In genomic region chr1:204464174-204464573, GRCh38 we compare ENCODE assay signal across 10 cellular contexts. TPM values are rescaled to one million over a fixed set of nuclear protein-coding genes. Genes with fewer than 3 reads are reported as not detected.
A peak's percentile ranks its signal among the peaks of the same experiment; 100 is the strongest.
DNase-seq lines count a peak whose midpoint lies in the region; ATAC-seq and TF ChIP-seq lines count a peak whose summit lies in the region.
"Had no signal": no experiment of that assay in that cellular context is flagged by ENCODE, and none has a peak within 500 bp of the region (broad histone marks: within the 10 kb centered on the region; RNA-seq: fewer than 3 reads in every experiment).

No MANE protein-coding gene starts in this region.

- no peak overlapping the region for H3K23ac ChIP-seq in IMR-90 (ENCODE audit: low read depth, low read length)

- intact Hi-C loops in IMR-90 (cut with micrococcal nuclease), result no loop called here
- intact Hi-C loops in ascending aorta (cut with DNase I), result no loop called here

- no peak for TF ChIP-seq RAD21 in IMR-90 (IDR thresholded peaks at IDR 0.05; ENCODE audit: low read length)

- no peak overlapping the region for H4K8ac ChIP-seq in IMR-90 (ENCODE audit: low read depth in 2 of 2, low read length in 2 of 2)

- H2BK120ac ChIP-seq in IMR-90 (ENCODE audit: low read depth, low read length), result no peak overlapping the region

- H3K79me1 ChIP-seq in IMR-90 (ENCODE audit: low read depth in 1 of 2, low read length in 2 of 2), result no peaks in the 10 kb centered on the region

- H2AFZ ChIP-seq in IMR-90 (replicated peaks; ENCODE audit: low read length, poor library complexity) (no peak overlapping the region), parathyroid adenoma (no peak overlapping the region), MM.1S (ENCODE audit: low read length) (no peak overlapping the region)

- CTCF ChIA-PET in IMR-90 (lab: Yijun Ruan, JAX), result interaction anchor here (1.3 kb wide), 1 partner anchor 65 kb away, joined by 3 read pairs; no protein-coding TSS in a partner anchor

- no peaks in the 10 kb centered on the region for H3K79me2 ChIP-seq in parathyroid adenoma
- no peaks in the 10 kb centered on the region for H3K79me2 ChIP-seq in MM.1S (ENCODE audit: low read length)

- DNase-seq in IMR-90, result no peak
- no peak for DNase-seq in ascending aorta (ENCODE audit: low spot score in 2 of 2)
- DNase-seq in KBM-7, result no peak
- DNase-seq in NCI-H526 treated with DMSO at 0.1 percent for 48 hours (lab: John Stamatoyannopoulos, UW), result no peak
- DNase-seq in MM.1S, result no peak
- no peak for DNase-seq in NCI-H69 (lab: John Stamatoyannopoulos, UW)
- DNase-seq: mesendoderm, NCI-H524 had no signal

- no peak overlapping the region for H2BK20ac ChIP-seq in IMR-90 (ENCODE audit: low read depth, low read length)

- no CpG with 5 or more reads among the region's 2 CpGs for WGBS in IMR-90 (ENCODE audit: extremely low coverage in 2 of 2, insufficient read length in 1 of 2), 2 experiments

- H3K56ac ChIP-seq in IMR-90 (ENCODE audit: extremely low read depth, insufficient read depth, low read length), result no peak overlapping the region

- H2BK15ac ChIP-seq in IMR-90 (ENCODE audit: low read depth, low read length), result no peak overlapping the region

- H3K9me3 ChIP-seq in BLaER1, result no peaks in the 10 kb centered on the region
- no peaks in the 10 kb centered on the region for H3K9me3 ChIP-seq in IMR-90 (ENCODE audit: control insufficient read depth, insufficient read depth, low read length)
- H3K9me3 ChIP-seq in ascending aorta, result no peaks in the 10 kb centered on the region
- no peaks in the 10 kb centered on the region for H3K9me3 ChIP-seq in parathyroid adenoma (ENCODE audit: control insufficient read depth, low read length)
- no peaks in the 10 kb centered on the region for H3K9me3 ChIP-seq in MM.1S (replicated peaks; ENCODE audit: insufficient read depth, low read length)

- H4K20me1 ChIP-seq in BLaER1, result peaks cover 46% of the 10 kb centered on the region
- no peaks in the 10 kb centered on the region for H4K20me1 ChIP-seq in IMR-90 (ENCODE audit: insufficient read depth, low read length)
- no peaks in the 10 kb centered on the region for H4K20me1 ChIP-seq in MM.1S (ENCODE audit: insufficient read depth, low read length)

- H3K9ac ChIP-seq in BLaER1, result no peak overlapping the region
- no peak overlapping the region for H3K9ac ChIP-seq in IMR-90 (ENCODE audit: low read depth, low read length)
- H3K9ac ChIP-seq in parathyroid adenoma, result no peak overlapping the region
- no peak overlapping the region for H3K9ac ChIP-seq in MM.1S (ENCODE audit: low read length)

- peak overlapping the region; percentile 29 for H2AK9ac ChIP-seq in IMR-90 (replicated peaks; ENCODE audit: low read depth, low read length, poor library complexity)

- peaks cover 97% of the 10 kb centered on the region for H3K4me1 ChIP-seq in BLaER1
- H3K4me1 ChIP-seq in IMR-90 (ENCODE audit: control insufficient read depth, insufficient read depth, low read length), result no peaks in the 10 kb centered on the region; the same call in 1 of the 2 replicates
- H3K4me1 ChIP-seq in ascending aorta, result peaks cover 43 to 62% of the 10 kb centered on the region in 2 donors
- H3K4me1 ChIP-seq in parathyroid adenoma, result no peaks in the 10 kb centered on the region
- H3K4me1 ChIP-seq in MM.1S (ENCODE audit: low read length), result no peaks in the 10 kb centered on the region

- BruUV-seq in IMR-90 (replicated peaks; lab: Mats Ljungman, UMichigan), result no TSS peak

- H3K27ac ChIP-seq in BLaER1 (peak overlapping the region; percentile 92), IMR-90 (ENCODE audit: insufficient read depth, low read length) (no peak overlapping the region), ascending aorta (peak overlapping the region; percentile 95 to 97), parathyroid adenoma (peak overlapping the region; percentile 44), MM.1S (ENCODE audit: low read length) (no peak overlapping the region)

- H3K4me3 ChIP-seq in BLaER1, result no peak overlapping the region
- H3K4me3 ChIP-seq in IMR-90 (ENCODE audit: insufficient read depth, low read depth, low read length), result no peak overlapping the region
- no peak overlapping the region for H3K4me3 ChIP-seq in ascending aorta
- H3K4me3 ChIP-seq in parathyroid adenoma (ENCODE audit: low read depth, low read length), result no peak overlapping the region
- no peak overlapping the region for H3K4me3 ChIP-seq in MM.1S (ENCODE audit: low read length)

- TF ChIP-seq CTCF in IMR-90 (conservative IDR thresholded peaks at IDR 0.05; ENCODE audit: low read depth, low read length) (no peak), ascending aorta (IDR thresholded peaks at IDR 0.05) (no peak), parathyroid adenoma (IDR thresholded peaks at IDR 0.05) (no peak), MM.1S (IDR thresholded peaks at IDR 0.05; ENCODE audit: low read length) (no peak)

- dilution Hi-C loops in IMR-90 (cut with HindIII; ENCODE audit: low sequenced_read_pairs, unreplicated experiment), result no loop called here

- H3K9me2 ChIP-seq in MM.1S (replicated peaks; ENCODE audit: insufficient read depth, low read length), result no peaks in the 10 kb centered on the region

- H3K4ac ChIP-seq in IMR-90 (ENCODE audit: low read depth, low read length), result no peak overlapping the region

- H3K36me3 ChIP-seq in BLaER1, result peaks cover 39% of the 10 kb centered on the region
- H3K36me3 ChIP-seq in IMR-90 (ENCODE audit: control insufficient read depth, insufficient read depth, low read length), result peaks cover 20% of the 10 kb centered on the region
- peaks cover 32 to 39% of the 10 kb centered on the region in 2 donors for H3K36me3 ChIP-seq in ascending aorta
- no peaks in the 10 kb centered on the region for H3K36me3 ChIP-seq in parathyroid adenoma (ENCODE audit: control insufficient read depth, insufficient read depth, low read length)
- H3K36me3 ChIP-seq in MM.1S (replicated peaks; ENCODE audit: insufficient read depth, low read length), result no peaks in the 10 kb centered on the region

- H3K18ac ChIP-seq in IMR-90 (ENCODE audit: low read depth, low read length), result no peak overlapping the region

- H4K91ac ChIP-seq in IMR-90 (ENCODE audit: insufficient read depth, low read depth, low read length), result no peak overlapping the region

- H3K9me1 ChIP-seq in IMR-90 (ENCODE audit: insufficient read depth, low read length), result no peaks in the 10 kb centered on the region; the same call in 1 of the 2 replicates

- no peak for ATAC-seq in IMR-90 (ENCODE audit: low read depth)

- H3K14ac ChIP-seq in IMR-90 (replicated peaks; ENCODE audit: low read depth, low read length), result no peak overlapping the region

- in situ Hi-C loops in IMR-90 (cut with MboI; ENCODE audit: low sequenced_read_pairs), result no loop called here
- in situ Hi-C loops in KBM-7 (cut with MboI; ENCODE audit: low pct_unique_long_range_greater_than_20kb, low sequenced_read_pairs), result no loop called here

- H3K4me2 ChIP-seq in BLaER1 (peak overlapping the region; percentile 97), IMR-90 (ENCODE audit: low read depth, low read length) (no peak overlapping the region), parathyroid adenoma (ENCODE audit: low read length) (no peak overlapping the region), MM.1S (ENCODE audit: low read depth, low read length) (no peak overlapping the region)

- TF ChIP-seq POLR2A in IMR-90 (IDR thresholded peaks at IDR 0.05; ENCODE audit: low read depth, low read length), result no peak

- H2AK5ac ChIP-seq in IMR-90 (ENCODE audit: low read depth, low read length), result no peak overlapping the region

- no peak overlapping the region for H2BK5ac ChIP-seq in IMR-90 (ENCODE audit: low read depth, low read length, poor library complexity, severe bottlenecking)

- no peak overlapping the region for H4K5ac ChIP-seq in IMR-90 (ENCODE audit: low read depth, low read length)

- no peaks in the 10 kb centered on the region for H3F3A ChIP-seq in MM.1S (ENCODE audit: insufficient read depth, low read length)

- POLR2A ChIA-PET in IMR-90 (lab: Charles Lee; ENCODE audit: unreplicated experiment), result no interaction called here

- H3K27me3 ChIP-seq in BLaER1 (no peaks in the 10 kb centered on the region), IMR-90 (ENCODE audit: control insufficient read depth, insufficient read depth, low read length) (no peaks in the 10 kb centered on the region), ascending aorta (no peaks in the 10 kb centered on the region), parathyroid adenoma (ENCODE audit: control insufficient read depth, insufficient read depth, low read length) (no peaks in the 10 kb centered on the region), MM.1S (replicated peaks; ENCODE audit: insufficient read depth, low read length) (no peaks in the 10 kb centered on the region)

TF ChIP-seq in IMR-90, 13 proteins besides CTCF, POLR2A, EP300 and RAD21:
- TF ChIP-seq SMC3 (IDR thresholded peaks at IDR 0.05; ENCODE audit: low read depth, low read length) (no peak), RCOR1 (IDR thresholded peaks at IDR 0.05; ENCODE audit: insufficient replicate concordance, low read length) (no peak), ELK1 (IDR thresholded peaks at IDR 0.05; ENCODE audit: borderline replicate concordance, low read depth, low read length) (no peak)

RNA-seq across cellular contexts. Expression of gene PIK3C2B, which starts 30.4 kb away (rescaled TPM):
- 1.1 and 2.8 TPM in 2 replicates for total RNA-seq in IMR-90 (2012; rRNA removed)
- 2.9 and 4.3 TPM in 2 replicates for polyA plus RNA-seq in IMR-90 (2012; rRNA removed)
- 1.6 and 3.2 TPM in 2 replicates for polyA plus RNA-seq in IMR-90 (2012; cell fraction: cytosol; rRNA removed)
- polyA plus RNA-seq in IMR-90 (2012; cell fraction: nucleus; rRNA removed; ENCODE audit: low replicate concordance), result 5.1 and 6.9 TPM in 2 replicates
- total RNA-seq in ascending aorta, result 129 TPM

RNA-seq across cellular contexts. Expression of gene MDM4, which starts 52.0 kb away (rescaled TPM):
- total RNA-seq in IMR-90 (2012; rRNA removed), result 19.2 and 20.1 TPM in 2 replicates
- 3.7 and 7.4 TPM in 2 replicates for polyA plus RNA-seq in IMR-90 (2012; rRNA removed)
- polyA plus RNA-seq in IMR-90 (2012; cell fraction: cytosol; rRNA removed), result 0.76 and 1.6 TPM in 2 replicates
- 9.4 and 42.7 TPM in 2 replicates for polyA plus RNA-seq in IMR-90 (2012; cell fraction: nucleus; rRNA removed; ENCODE audit: low replicate concordance)
- 9.9 TPM for total RNA-seq in ascending aorta

RNA-seq across cellular contexts. Expression of gene PPP1R15B, which starts 52.6 kb away (rescaled TPM):
- total RNA-seq in IMR-90 (2012; rRNA removed) (14.9 and 20.3 TPM in 2 replicates), ascending aorta (36.1 TPM)
- polyA plus RNA-seq in IMR-90 (2012; rRNA removed), result 14.4 and 15.0 TPM in 2 replicates
- 8.7 and 10.7 TPM in 2 replicates for polyA plus RNA-seq in IMR-90 (2012; cell fraction: cytosol; rRNA removed)
- polyA plus RNA-seq in IMR-90 (2012; cell fraction: nucleus; rRNA removed; ENCODE audit: low replicate concordance), result 6.9 and 17.1 TPM in 2 replicates

Comparison
In these comparisons a context has a peak if more than half of its experiments do, and no peak if none do; other contexts are left out.
1. H3K27ac ChIP-seq: peak in BLaER1 (single experiment), ascending aorta (2 of 2) and parathyroid adenoma (single experiment); none in IMR-90 (single experiment) and MM.1S (single experiment).
2. RNA of gene PIK3C2B, which starts 30.4 kb away (total RNA-seq): 129 TPM in ascending aorta (single experiment); 1.1 to 2.8 TPM in IMR-90; every median in the first group is over 10 times any median in the second.